ENCODE assay signal across 20 cellular contexts in the genomic region with DNA sequence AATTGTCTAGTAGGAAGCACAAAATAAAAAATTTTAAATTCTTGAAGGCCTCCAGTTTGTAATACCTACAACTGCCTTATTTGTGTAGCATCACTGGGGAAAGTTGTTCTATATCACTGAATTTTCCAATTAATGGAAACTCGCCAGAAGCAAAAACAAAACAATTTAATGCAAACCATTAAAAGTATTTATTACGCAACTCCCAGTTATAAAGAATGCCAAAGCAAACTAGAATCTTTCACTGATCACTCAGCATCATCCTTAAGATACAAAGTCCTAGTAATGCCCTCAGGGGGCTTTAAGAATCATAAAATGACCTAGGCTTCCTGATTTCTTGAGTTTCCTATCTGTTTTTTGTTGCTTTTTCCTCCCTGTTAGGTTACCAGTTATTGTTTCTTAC.
"Had no signal": no experiment of that assay in that cellular context is flagged by ENCODE, and none has a peak within 500 bp of the region (broad histone marks: within the 10 kb centered on the region; RNA-seq: fewer than 3 reads in every experiment).

No MANE protein-coding gene starts in this region.

- H3K27ac ChIP-seq: heart left ventricle, lower lobe of right lung, neural progenitor cell, pancreas, tibial artery, uterus had no signal

- H3K9me3 ChIP-seq: heart left ventricle, lower lobe of right lung, pancreas, tibial artery, uterus had no signal

- H3K4me1 Mint-ChIP-seq: mesothelial cell of epicardium; neural progenitor cell; stimulated activated memory B cell treated with anti-CD40 and anti-IgM and Interleukin-4, amounts not matched to agents 10 μg/mL and 1 μg/mL and 100 μg/mL, for 72 hours had no signal

- H3K4me3 Mint-ChIP-seq: endodermal cell; mesothelial cell of epicardium; neural progenitor cell; stimulated activated memory B cell treated with anti-CD40 and anti-IgM and Interleukin-4, amounts not matched to agents 10 μg/mL and 1 μg/mL and 100 μg/mL, for 72 hours; T-cell had no signal

- FAIRE-seq: frontal cortex had no signal

- H3K9me3 Mint-ChIP-seq: neural progenitor cell; stimulated activated memory B cell treated with anti-CD40 and anti-IgM and Interleukin-4, amounts not matched to agents 10 μg/mL and 1 μg/mL and 100 μg/mL, for 72 hours; T-cell had no signal

- H3K36me3 Mint-ChIP-seq: stimulated activated memory B cell treated with anti-CD40 and anti-IgM and Interleukin-4, amounts not matched to agents 10 μg/mL and 1 μg/mL and 100 μg/mL, for 72 hours had no signal

- H3K9ac ChIP-seq: neural progenitor cell had no signal

- DNase-seq: activated CD4-positive, alpha-beta T cell treated with anti-CD3 and anti-CD28 coated beads, Interleukin-2, amount 50 U/mL, for 1 hour; activated CD8-positive, alpha-beta memory T cell treated with anti-CD3 and anti-CD28 coated beads for 24 hours; activated naive CD4-positive, alpha-beta T cell; aorta; endodermal cell; erythroblast; heart left ventricle; left cardiac atrium; lower lobe of right lung; pancreas; stimulated activated CD4-positive, alpha-beta T cell treated with anti-CD3 and anti-CD28 coated beads, Interleukin-2, amount 100 ng/mL, for 48 hours; T-cell; T-helper 9 cell; tibial artery; uterus had no signal

- H3K27me3 Mint-ChIP-seq: stimulated activated memory B cell treated with anti-CD40 and anti-IgM and Interleukin-4, amounts not matched to agents 10 μg/mL and 1 μg/mL and 100 μg/mL, for 72 hours had no signal

- H3K27ac Mint-ChIP-seq: endodermal cell; mesothelial cell of epicardium; neural progenitor cell; stimulated activated memory B cell treated with anti-CD40 and anti-IgM and Interleukin-4, amounts not matched to agents 10 μg/mL and 1 μg/mL and 100 μg/mL, for 72 hours; T-cell had no signal

- H2AFZ ChIP-seq: neural progenitor cell had no signal

- H3K36me3 ChIP-seq: neural progenitor cell, uterus had no signal

- H3K27me3 ChIP-seq: neural progenitor cell, pancreas, tibial artery had no signal

- ATAC-seq: activated CD4-positive, CD25-positive, alpha-beta regulatory T cell treated with anti-CD3 and anti-CD28 coated beads, Interleukin-2, amount 50 U/mL, for 24 hours; heart left ventricle; left cardiac atrium; lower lobe of right lung; pancreas; stimulated activated memory B cell treated with anti-CD40 and anti-IgM and Interleukin-4, amounts not matched to agents 10 μg/mL and 1 μg/mL and 100 μg/mL, for 72 hours; T-cell had no signal

- H3K4me2 ChIP-seq: neural progenitor cell had no signal

- H3K4me1 ChIP-seq: lower lobe of right lung, pancreas, uterus had no signal

- H3K4me3 ChIP-seq: heart left ventricle, lower lobe of right lung, neural progenitor cell, pancreas, tibial artery, uterus had no signal
